Comparison of ENCODE assay signal across 14 cellular contexts in the genomic region with DNA sequence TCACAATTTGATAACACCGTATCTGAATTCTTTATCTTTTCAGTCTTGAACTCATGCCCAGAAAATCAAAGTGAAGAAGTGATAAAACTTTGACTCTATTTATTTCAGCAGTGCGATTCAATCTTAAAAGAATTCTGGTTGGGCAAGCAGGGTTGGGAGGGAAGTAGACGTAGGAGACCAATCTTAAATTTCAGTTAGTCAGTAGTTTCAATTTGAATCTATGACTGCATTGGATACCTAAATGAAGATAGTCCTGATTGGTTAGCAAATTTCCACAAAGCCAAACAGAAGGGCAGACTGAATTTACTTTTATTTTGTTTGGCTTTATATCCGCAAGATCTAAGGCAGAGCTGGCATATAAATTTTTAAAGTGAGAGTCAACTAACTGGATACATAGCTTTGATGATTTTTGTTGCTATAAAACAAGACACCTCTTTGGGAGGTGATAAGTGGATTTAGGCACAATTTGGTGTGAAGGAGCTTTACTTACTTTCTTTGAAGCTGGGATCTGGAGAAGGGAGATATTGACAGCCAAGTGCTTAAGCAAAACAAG. TPM values are rescaled to one million over a fixed set of nuclear protein-coding genes. Genes with fewer than 3 reads are reported as not detected.
DNase-seq lines count a peak whose midpoint lies in the region; ATAC-seq and TF ChIP-seq lines count a peak whose summit lies in the region.
"Had no signal": no experiment of that assay in that cellular context is flagged by ENCODE, and none has a peak within 500 bp of the region (broad histone marks: within the 10 kb centered on the region; RNA-seq: fewer than 3 reads in every experiment).

No MANE protein-coding gene starts in this region.

- H3K4me3 ChIP-seq in AG10803 (ENCODE audit: low read length) (no peak overlapping the region), choroid plexus epithelial cell (ENCODE audit: low read depth, low read length) (peak overlapping the region; percentile 28)
- H3K4me3 ChIP-seq: cardiac muscle cell had no signal

- no peak for TF ChIP-seq CTCF in AG10803 (conservative IDR thresholded peaks at IDR 0.05; ENCODE audit: low read length)
- TF ChIP-seq CTCF in choroid plexus epithelial cell (conservative IDR thresholded peaks at IDR 0.05; ENCODE audit: low read depth, low read length) = no peak

- peak; percentile 6 for DNase-seq in AG10803 (ENCODE audit: low read depth)
- DNase-seq in choroid plexus epithelial cell (ENCODE audit: low read depth) = peak; percentile 86
- DNase-seq in kidney tubule cell (ENCODE audit: low spot score) = peak; percentile 13
- DNase-seq in sciatic nerve (ENCODE audit: low spot score) = no peak
- DNase-seq in activated effector memory CD4-positive, alpha-beta T cell treated with Interleukin-2 at 50 U/mL for 16 hours = no peak
- DNase-seq: activated naive CD4-positive, alpha-beta T cell; KBM-7; naive thymus-derived CD4-positive, alpha-beta T cell; NCI-H1694 had no signal

- intact Hi-C loops in sciatic nerve (cut with DNase I) = no loop called here

- ATAC-seq in sciatic nerve = peak; percentile 54
- ATAC-seq in HG03280 (IDR thresholded peaks at IDR 0.05; ENCODE audit: unreplicated experiment) = no peak
- no peak for ATAC-seq in HG03460 (IDR thresholded peaks at IDR 0.05; ENCODE audit: unreplicated experiment)
- no peak for ATAC-seq in HG03469 (IDR thresholded peaks at IDR 0.05; ENCODE audit: unreplicated experiment)
- ATAC-seq: naive thymus-derived CD4-positive, alpha-beta T cell had no signal

RNA-seq across cellular contexts. Expression of a gene that starts 2.6 kb away (rescaled TPM):
- 41.2 TPM for total RNA-seq in sciatic nerve
- total RNA-seq: activated CD8-positive, alpha-beta memory T cell treated with anti-CD3 and anti-CD28 coated beads for 36 hours had no signal

Comparison
In these comparisons a context has a peak if more than half of its experiments do, and no peak if none do; other contexts are left out.
1. DNase-seq: peak in AG10803 (single experiment), choroid plexus epithelial cell (single experiment) and kidney tubule cell (single experiment); none in sciatic nerve (single experiment) and activated effector memory CD4-positive, alpha-beta T cell treated with Interleukin-2 at 50 U/mL for 16 hours (single experiment).